ENCODE assay signal across 31 cellular contexts in genomic region chr19:5154799-5155426, GRCh38.
DNase-seq lines count a peak whose midpoint lies in the region; ATAC-seq and TF ChIP-seq lines count a peak whose summit lies in the region.
"Had no signal": no experiment of that assay in that cellular context is flagged by ENCODE, and none has a peak within 500 bp of the region (broad histone marks: within the 10 kb centered on the region; RNA-seq: fewer than 3 reads in every experiment).

No MANE protein-coding gene starts in this region.

- TF ChIP-seq CTCF in nephron progenitor cell (IDR thresholded peaks at IDR 0.05), result no peak
- TF ChIP-seq CTCF in esophagus squamous epithelium (IDR thresholded peaks at IDR 0.05), result no peak

- H3K36me3 ChIP-seq in aorta (ENCODE audit: control insufficient read depth in 1 of 2, insufficient read depth in 2 of 2, low read length in 1 of 2) (no peaks in the 10 kb centered on the region), esophagus squamous epithelium (peaks cover 0 to 34% (median 4%) of the 10 kb centered on the region in 3 donors)

- H3K4me1 Mint-ChIP-seq in nephron progenitor cell, result peaks cover 17% of the 10 kb centered on the region
- H3K4me1 Mint-ChIP-seq: activated T-helper 17 cell treated with anti-CD3 and anti-CD28 coated beads, Interleukin-2, amount 50 U/mL, for 72 hours had no signal

- DNase-seq in NCI-H2107 treated with DMSO at 0.1 percent for 48 hours (lab: John Stamatoyannopoulos, UW; ENCODE audit: unreplicated experiment) (peak; percentile 18), NCI-H2107 (lab: John Stamatoyannopoulos, UW) (no peak), cerebellar cortex (ENCODE audit: low spot score) (peak; percentile 47), nephron progenitor cell (no peak), aorta (peak; percentile 12 to 50), esophagus squamous epithelium (lab: John Stamatoyannopoulos, UW) (no peak)
- DNase-seq: activated naive CD4-positive, alpha-beta T cell treated with anti-CD3 and anti-CD28 coated beads, Interleukin-2, amount 50 U/mL, for 16 hours; amniotic stem cell; COR-L47; cortex of kidney; DMS79 treated with DMSO at 0.1 percent for 48 hours; GF-D8; GOT3; KG1; left ventricle myocardium inferior; NCI-H1417 treated with DMSO at 0.1 percent for 48 hours; NCI-H2081; NCI-H774; SIG-M5; T1000 had no signal

- 88 to 90% methylated on average over 24 to 26 of the region's 26 CpGs for WGBS in aorta, 2 donors
- WGBS in esophagus squamous epithelium, 2 donors, result 85 to 87% methylated on average over 17 to 19 of the region's 26 CpGs

- no peak for ATAC-seq in aorta (ENCODE audit: low FRiP score)
- ATAC-seq in GM21515 (IDR thresholded peaks at IDR 0.05; ENCODE audit: unreplicated experiment), result no peak
- ATAC-seq in GM18498 (IDR thresholded peaks at IDR 0.05; ENCODE audit: unreplicated experiment), result no peak

- no peak for TF ChIP-seq POLR2A in esophagus squamous epithelium (IDR thresholded peaks at IDR 0.05)

- H3K27ac ChIP-seq in aorta (ENCODE audit: low read depth in 1 of 2, low read length in 2 of 2), result no peak overlapping the region
- no peak overlapping the region for H3K27ac ChIP-seq in esophagus squamous epithelium
- H3K27ac ChIP-seq: breast epithelium, C4-2B, heart left ventricle, left ventricle myocardium inferior, suprapubic skin, upper lobe of left lung, VCaP had no signal

- peak overlapping the region; percentile 57 for H3K27ac Mint-ChIP-seq in nephron progenitor cell
- H3K27ac Mint-ChIP-seq: activated T-helper 17 cell treated with anti-CD3 and anti-CD28 coated beads, Interleukin-2, amount 50 U/mL, for 72 hours; effector memory CD8-positive, alpha-beta T cell had no signal

- H3K4me1 ChIP-seq in aorta (ENCODE audit: control insufficient read depth in 1 of 2, insufficient read depth in 2 of 2, low read length in 2 of 2) (no peaks in the 10 kb centered on the region), esophagus squamous epithelium (peaks cover 0 to 10% (median 0%) of the 10 kb centered on the region in 3 donors)
- H3K4me1 ChIP-seq: breast epithelium, heart left ventricle, left ventricle myocardium inferior, upper lobe of left lung had no signal

- H3K27me3 ChIP-seq in aorta (ENCODE audit: control insufficient read depth in 1 of 2, insufficient read depth in 2 of 2, low read length in 1 of 2) (no peaks in the 10 kb centered on the region), esophagus squamous epithelium (no peaks in the 10 kb centered on the region)
- H3K27me3 ChIP-seq: breast epithelium, heart left ventricle, suprapubic skin, upper lobe of left lung had no signal

- H3K27me3 Mint-ChIP-seq in nephron progenitor cell (ENCODE audit: low read depth, poor library complexity), result peaks cover 5% of the 10 kb centered on the region
- H3K27me3 Mint-ChIP-seq: activated T-helper 17 cell treated with anti-CD3 and anti-CD28 coated beads, Interleukin-2, amount 50 U/mL, for 72 hours; effector memory CD8-positive, alpha-beta T cell; naive thymus-derived CD4-positive, alpha-beta T cell had no signal

- H3K9me3 ChIP-seq in aorta (ENCODE audit: control insufficient read depth, low read length) (no peaks in the 10 kb centered on the region), esophagus squamous epithelium (peaks cover 0 to 15% (median 4%) of the 10 kb centered on the region in 3 donors)
- H3K9me3 ChIP-seq: suprapubic skin had no signal

- peaks cover 29% of the 10 kb centered on the region for H3K9me3 Mint-ChIP-seq in nephron progenitor cell

- peaks cover 16% of the 10 kb centered on the region for H3K36me3 Mint-ChIP-seq in nephron progenitor cell (ENCODE audit: low read depth)

- no peak overlapping the region for H3K4me3 Mint-ChIP-seq in nephron progenitor cell
- H3K4me3 Mint-ChIP-seq: activated T-helper 17 cell treated with anti-CD3 and anti-CD28 coated beads, Interleukin-2, amount 50 U/mL, for 72 hours; effector memory CD8-positive, alpha-beta T cell; naive thymus-derived CD4-positive, alpha-beta T cell had no signal

- intact Hi-C loops in aorta (cut with DNase I) (loop anchor here in 1 of 2 donors (10.0 kb wide), 1 partner anchor 100 kb away; no protein-coding TSS in a partner anchor), esophagus squamous epithelium (cut with DNase I) (no loop called here)

- H3K4me3 ChIP-seq in aorta (ENCODE audit: low read length in 2 of 2), result no peak overlapping the region
- H3K4me3 ChIP-seq in esophagus squamous epithelium, result no peak overlapping the region
- H3K4me3 ChIP-seq: breast epithelium, heart left ventricle, left ventricle myocardium inferior, suprapubic skin, upper lobe of left lung had no signal

Comparison
In these comparisons a context has a peak if more than half of its experiments do, and no peak if none do; other contexts are left out.
1. DNase-seq: peak in NCI-H2107 treated with DMSO at 0.1 percent for 48 hours (single experiment), cerebellar cortex (single experiment) and aorta (2 of 2); none in NCI-H2107 (single experiment), nephron progenitor cell (single experiment) and esophagus squamous epithelium (single experiment).